ENCODE assay signal across 10 cellular contexts in genomic region chr4:156109943-156110925, GRCh38.
A peak's percentile ranks its signal among the peaks of the same experiment; 100 is the strongest.
DNase-seq lines count a peak whose midpoint lies in the region; ATAC-seq lines count a peak whose summit lies in the region.
"Had no signal": no experiment of that assay in that cellular context is flagged by ENCODE, and none has a peak within 500 bp of the region (broad histone marks: within the 10 kb centered on the region; RNA-seq: fewer than 3 reads in every experiment).

No MANE protein-coding gene starts in this region.

- H3K9me3 ChIP-seq in skeletal muscle satellite cell (replicated peaks; ENCODE audit: low read length), result no peaks in the 10 kb centered on the region

- DNase-seq in DMS53 (lab: John Stamatoyannopoulos, UW) (peak; percentile 4), DMS53 treated with DMSO at 0.1 percent for 48 hours (lab: John Stamatoyannopoulos, UW; ENCODE audit: unreplicated experiment) (no peak), NOMO-1 treated with DMSO at 0.1 percent for 48 hours (lab: John Stamatoyannopoulos, UW; ENCODE audit: unreplicated experiment) (peak; percentile 17), fibroblast of gingiva (ENCODE audit: low read depth) (peak; percentile 12), germinal center (ENCODE audit: low spot score) (no peak), inferior parietal cortex (ENCODE audit: extremely low spot score) (no peak)
- DNase-seq: activated T-cell treated with anti-CD3 and anti-CD28 coated beads, Interleukin-2, amount 50 U/mL, for 72 hours; NCI-H2227 treated with DMSO at 0.1 percent for 48 hours had no signal

- no peak for ATAC-seq in GM18511 (IDR thresholded peaks at IDR 0.05; ENCODE audit: unreplicated experiment)
- ATAC-seq: activated T-cell treated with anti-CD3 and anti-CD28 coated beads, Interleukin-2, amount 50 U/mL, for 72 hours had no signal

- H3K4me2 ChIP-seq in skeletal muscle satellite cell (ENCODE audit: low read length), result peak overlapping the region; percentile 28

- H3K27me3 ChIP-seq in skeletal muscle satellite cell (ENCODE audit: control insufficient read depth, insufficient read depth, low read length), result no peaks in the 10 kb centered on the region

- no peak overlapping the region for H3K4me3 ChIP-seq in skeletal muscle satellite cell (ENCODE audit: low read length)

- peaks cover 42% of the 10 kb centered on the region for H3K4me1 ChIP-seq in skeletal muscle satellite cell (ENCODE audit: control insufficient read depth, insufficient read depth, low read length)

- H3K36me3 ChIP-seq in skeletal muscle satellite cell (ENCODE audit: insufficient read depth, low read length), result no peaks in the 10 kb centered on the region

- H3K9ac ChIP-seq in skeletal muscle satellite cell (ENCODE audit: low read depth, low read length), result peak overlapping the region; percentile 0

Comparison
In these comparisons a context has a peak if more than half of its experiments do, and no peak if none do; other contexts are left out.
1. DNase-seq: peak in DMS53 (single experiment), NOMO-1 treated with DMSO at 0.1 percent for 48 hours (single experiment) and fibroblast of gingiva (single experiment); none in DMS53 treated with DMSO at 0.1 percent for 48 hours (single experiment), germinal center (single experiment) and inferior parietal cortex (single experiment).